Comparison of ENCODE assay signal across 11 cellular contexts in the genomic region with DNA sequence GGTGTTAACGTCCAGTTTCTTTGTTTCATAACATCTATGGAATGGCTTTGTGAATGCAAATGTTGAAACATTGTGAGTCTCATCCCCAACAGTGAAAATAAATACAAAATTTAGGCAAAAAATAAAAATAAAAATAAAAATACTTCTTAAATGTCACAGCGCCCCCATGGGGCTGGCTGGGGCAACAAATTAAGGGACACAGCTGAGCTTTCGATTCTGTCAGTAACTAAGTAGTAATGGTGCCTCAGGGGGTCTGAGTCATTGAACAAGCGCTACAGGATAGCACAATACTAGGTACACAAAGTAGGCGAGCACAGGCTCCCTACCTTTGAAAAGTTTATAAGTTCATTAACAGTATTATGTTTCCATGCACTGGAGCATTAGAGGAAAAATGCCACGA.
DNase-seq lines count a peak whose midpoint lies in the region; ATAC-seq and TF ChIP-seq lines count a peak whose summit lies in the region.
"Had no signal": no experiment of that assay in that cellular context is flagged by ENCODE, and none has a peak within 500 bp of the region (broad histone marks: within the 10 kb centered on the region; RNA-seq: fewer than 3 reads in every experiment).

No MANE protein-coding gene starts in this region.

- H3K27me3 ChIP-seq in BE2C (no peaks in the 10 kb centered on the region), lower lobe of right lung (ENCODE audit: low read depth) (no peaks in the 10 kb centered on the region)
- no peaks in the 10 kb centered on the region for H3K27me3 ChIP-seq in naive thymus-derived CD4-positive, alpha-beta T cell (ENCODE audit: control insufficient read depth in 2 of 2, insufficient read depth in 2 of 2, low read length in 2 of 2)

- DNase-seq in BE2C (no peak), HT1080 (ENCODE audit: low read depth) (peak; percentile 42), brain pericyte (ENCODE audit: low read depth, low spot score) (peak; percentile 17), lower lobe of right lung (no peak), GM20000 (ENCODE audit: low spot score) (no peak), hepatic stellate cell (ENCODE audit: low spot score) (no peak)
- no peak for DNase-seq in naive thymus-derived CD4-positive, alpha-beta T cell
- DNase-seq: aorta, NCI-H1105 had no signal

- intact Hi-C loops in lower lobe of right lung (cut with DNase I) = no loop called here
- intact Hi-C loops in naive thymus-derived CD4-positive, alpha-beta T cell (cut with micrococcal nuclease) = no loop called here

- H3K4me1 ChIP-seq in BE2C (no peaks in the 10 kb centered on the region), lower lobe of right lung (no peaks in the 10 kb centered on the region)
- no peaks in the 10 kb centered on the region for H3K4me1 ChIP-seq in naive thymus-derived CD4-positive, alpha-beta T cell (ENCODE audit: control insufficient read depth in 2 of 2, insufficient read depth in 2 of 2, low read length in 2 of 2)

- TF ChIP-seq CTCF in BE2C (IDR thresholded peaks at IDR 0.05; ENCODE audit: low read depth, low read length) (peak; percentile 9; the same call in 1 of the 2 replicates), lower lobe of right lung (IDR thresholded peaks at IDR 0.05) (peak; percentile 24), GM20000 (IDR thresholded peaks at IDR 0.05; ENCODE audit: extremely low read depth, missing control alignments) (no peak)

- no peak overlapping the region for H3K27ac ChIP-seq in lower lobe of right lung
- H3K27ac ChIP-seq in naive thymus-derived CD4-positive, alpha-beta T cell (ENCODE audit: low read depth, low read length) = no peak overlapping the region

- H3K9me3 ChIP-seq in BE2C = no peaks in the 10 kb centered on the region
- H3K9me3 ChIP-seq in lower lobe of right lung = no peaks in the 10 kb centered on the region
- no peaks in the 10 kb centered on the region for H3K9me3 ChIP-seq in naive thymus-derived CD4-positive, alpha-beta T cell (ENCODE audit: control insufficient read depth in 2 of 3, low read length in 3 of 3)

- no peak for ATAC-seq in lower lobe of right lung
- ATAC-seq in naive thymus-derived CD4-positive, alpha-beta T cell = no peak
- ATAC-seq in HG03457 (IDR thresholded peaks at IDR 0.05; ENCODE audit: unreplicated experiment) = no peak

- H3K4me3 ChIP-seq in BE2C (ENCODE audit: low read depth, low read length) (no peak overlapping the region), lower lobe of right lung (no peak overlapping the region)
- no peak overlapping the region for H3K4me3 ChIP-seq in naive thymus-derived CD4-positive, alpha-beta T cell (ENCODE audit: low read length)

- no peaks in the 10 kb centered on the region for H3K27me3 Mint-ChIP-seq in naive thymus-derived CD4-positive, alpha-beta T cell

- peaks cover 0 to 20% (median 8%) of the 10 kb centered on the region in 11 donors for H3K9me3 Mint-ChIP-seq in naive thymus-derived CD4-positive, alpha-beta T cell

- no peak overlapping the region for H3K27ac Mint-ChIP-seq in naive thymus-derived CD4-positive, alpha-beta T cell
- H3K27ac Mint-ChIP-seq: T-helper 2 cell treated with Interferon-gamma antibody and Interleukin-4, amounts not matched to agents 5 μg/mL and 100 μg/mL, for 36 hours had no signal

- POLR2A ChIA-PET in naive thymus-derived CD4-positive, alpha-beta T cell (lab: Charles Lee) = no interaction called here

- H3K36me3 Mint-ChIP-seq in naive thymus-derived CD4-positive, alpha-beta T cell = no peaks in the 10 kb centered on the region

- no peaks in the 10 kb centered on the region for H3K36me3 ChIP-seq in BE2C
- no peaks in the 10 kb centered on the region for H3K36me3 ChIP-seq in lower lobe of right lung
- H3K36me3 ChIP-seq in naive thymus-derived CD4-positive, alpha-beta T cell (ENCODE audit: control insufficient read depth in 2 of 3, insufficient read depth in 3 of 3, low read length in 3 of 3) = no peaks in the 10 kb centered on the region

- no peaks in the 10 kb centered on the region for H3K4me1 Mint-ChIP-seq in naive thymus-derived CD4-positive, alpha-beta T cell

- CTCF ChIA-PET in naive thymus-derived CD4-positive, alpha-beta T cell (lab: Charles Lee) = no interaction called here

- H3K4me3 Mint-ChIP-seq in naive thymus-derived CD4-positive, alpha-beta T cell = no peak overlapping the region
- H3K4me3 Mint-ChIP-seq: T-helper 2 cell treated with Interferon-gamma antibody and Interleukin-4, amounts not matched to agents 5 μg/mL and 100 μg/mL, for 36 hours had no signal

Comparison
In these comparisons a context has a peak if more than half of its experiments do, and no peak if none do; other contexts are left out.
1. DNase-seq: peak in HT1080 (single experiment) and brain pericyte (single experiment); none in BE2C (single experiment), lower lobe of right lung (single experiment), naive thymus-derived CD4-positive, alpha-beta T cell (0 of 9), GM20000 (single experiment) and hepatic stellate cell (single experiment).